Comparison of ENCODE assay signal across 9 cellular contexts in the genomic region with DNA sequence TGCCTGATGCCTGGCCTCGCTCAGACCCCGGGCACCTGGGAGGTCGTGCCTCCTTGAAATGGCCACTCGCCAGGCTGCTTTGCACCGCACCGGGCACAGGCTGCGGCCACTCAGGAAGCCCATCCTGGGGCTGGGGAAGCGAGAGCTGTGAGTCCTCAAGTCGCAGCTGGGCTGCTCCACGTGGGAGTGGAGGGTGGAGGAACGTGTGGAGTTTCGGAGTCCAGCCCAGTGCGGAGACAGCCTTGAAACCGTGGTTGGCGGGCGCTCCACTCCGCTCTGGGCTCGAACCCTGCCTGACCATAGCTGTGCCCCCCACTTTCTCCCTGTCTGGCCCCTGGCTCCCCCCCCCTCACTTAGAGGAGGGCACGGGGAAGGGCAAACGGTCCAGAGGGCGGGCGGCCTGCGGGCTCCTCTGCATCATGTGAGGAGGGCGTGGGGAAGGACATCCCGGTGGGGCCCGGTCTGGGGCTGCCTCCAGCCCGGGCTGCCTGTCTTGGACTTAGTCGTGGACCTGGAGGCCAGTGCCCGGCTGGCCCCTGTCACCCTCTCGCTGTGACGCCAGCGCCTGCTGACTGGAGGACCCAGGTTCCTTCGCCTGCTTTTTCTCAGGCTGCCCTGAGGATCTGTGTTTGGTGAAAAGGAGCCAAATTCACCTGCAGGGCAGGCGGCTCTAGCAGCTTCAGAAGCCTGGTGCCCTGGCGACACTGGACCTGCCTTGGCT. TPM values are rescaled to one million over a fixed set of nuclear protein-coding genes. Genes with fewer than 3 reads are reported as not detected.
DNase-seq lines count a peak whose midpoint lies in the region; ATAC-seq and TF ChIP-seq lines count a peak whose summit lies in the region.
"Had no signal": no experiment of that assay in that cellular context is flagged by ENCODE, and none has a peak within 500 bp of the region (broad histone marks: within the 10 kb centered on the region; RNA-seq: fewer than 3 reads in every experiment).

No MANE protein-coding gene starts in this region.

- H3K36me3 ChIP-seq in HUES48 (ENCODE audit: control insufficient read depth, insufficient read depth, low read length) (peaks cover 47% of the 10 kb centered on the region), adrenal gland (replicated peaks in 1 of 2) (peaks cover 0 to 40% of the 10 kb centered on the region in 2 donors)

- peak in 1 of 2 donors; percentile 61 for TF ChIP-seq POLR2A in adrenal gland (IDR thresholded peaks at IDR 0.05)

- H3K4me1 Mint-ChIP-seq in immature natural killer cell, result peaks cover 29 to 43% of the 10 kb centered on the region in 2 donors
- peaks cover 25 to 40% of the 10 kb centered on the region in 2 donors for H3K4me1 Mint-ChIP-seq in stimulated activated naive B cell treated with anti-CD40 and anti-IgM and Interleukin-4, amounts not matched to agents 10 μg/mL and 1 μg/mL and 100 μg/mL, for 72 hours

- peak overlapping the region; percentile 89 for H3K4me3 ChIP-seq in HUES48 (ENCODE audit: low read depth, low read length)
- H3K4me3 ChIP-seq in adrenal gland, result peak overlapping the region in 2 of 4 donors; percentile 67 to 92

- H3K9me3 Mint-ChIP-seq in immature natural killer cell, result no peaks in the 10 kb centered on the region
- H3K9me3 Mint-ChIP-seq in stimulated activated naive B cell treated with anti-CD40 and anti-IgM and Interleukin-4, amounts not matched to agents 10 μg/mL and 1 μg/mL and 100 μg/mL, for 72 hours, result no peaks in the 10 kb centered on the region

- peak in 6 of 7 donors; percentile 59 to 77 (median 69) for DNase-seq in adrenal gland
- DNase-seq in immature natural killer cell, result no peak
- no peak for DNase-seq in stimulated activated naive B cell treated with anti-CD40 and anti-IgM and Interleukin-4, amounts not matched to agents 10 μg/mL and 1 μg/mL and 100 μg/mL, for 72 hours
- DNase-seq in activated gamma-delta T cell (lab: John Stamatoyannopoulos, UW), result no peak
- DNase-seq in nucleus accumbens (lab: John Stamatoyannopoulos, UW), result no peak
- DNase-seq: stimulated activated CD4-positive, alpha-beta T cell treated with anti-CD3 and anti-CD28 coated beads, Interleukin-1b, Interleukin-23, amount 100 ng/mL, for 48 hours had no signal

- no peak overlapping the region for H3K27ac ChIP-seq in HUES48 (ENCODE audit: low read depth, low read length)
- peak overlapping the region in 4 of 5 donors; percentile 43 to 100 (median 96) for H3K27ac ChIP-seq in adrenal gland

- H3K27me3 ChIP-seq in HUES48 (ENCODE audit: control insufficient read depth, insufficient read depth, low read length) (no peaks in the 10 kb centered on the region), adrenal gland (no peaks in the 10 kb centered on the region)

- no peak for TF ChIP-seq CTCF in adrenal gland (IDR thresholded peaks at IDR 0.05)

- H3K27me3 Mint-ChIP-seq in immature natural killer cell (ENCODE audit: low read depth in 3 of 3), result peaks cover 7 to 15% (median 14%) of the 10 kb centered on the region in 3 donors
- no peaks in the 10 kb centered on the region for H3K27me3 Mint-ChIP-seq in stimulated activated naive B cell treated with anti-CD40 and anti-IgM and Interleukin-4, amounts not matched to agents 10 μg/mL and 1 μg/mL and 100 μg/mL, for 72 hours

- H3K4me3 Mint-ChIP-seq in immature natural killer cell, result peak overlapping the region; percentile 97 to 99 (median 98)
- peak overlapping the region; percentile 89 to 97 for H3K4me3 Mint-ChIP-seq in stimulated activated naive B cell treated with anti-CD40 and anti-IgM and Interleukin-4, amounts not matched to agents 10 μg/mL and 1 μg/mL and 100 μg/mL, for 72 hours

- no peak for ATAC-seq in stimulated activated naive B cell treated with anti-CD40 and anti-IgM and Interleukin-4, amounts not matched to agents 10 μg/mL and 1 μg/mL and 100 μg/mL, for 72 hours (replicated peaks)
- ATAC-seq in GM18870 (IDR thresholded peaks at IDR 0.05; ENCODE audit: unreplicated experiment), result no peak
- no peak for ATAC-seq in HG03175 (IDR thresholded peaks at IDR 0.05; ENCODE audit: unreplicated experiment)

- 11 to 20% (median 15%) methylated on average over 13 to 35 of the region's 35 CpGs for WGBS in adrenal gland, 4 donors

- no peaks in the 10 kb centered on the region for H3K9me3 ChIP-seq in HUES48 (ENCODE audit: control insufficient read depth, insufficient read depth, low read length)
- H3K9me3 ChIP-seq in adrenal gland (replicated peaks in 1 of 3), result no peaks in the 10 kb centered on the region

- H3K9ac ChIP-seq in HUES48 (ENCODE audit: low read depth, low read length), result no peak overlapping the region; the same call in 1 of the 2 replicates

- peaks cover 11% of the 10 kb centered on the region; the same call in 1 of the 2 replicates for H3K4me1 ChIP-seq in HUES48 (ENCODE audit: control insufficient read depth, insufficient read depth, low read length)
- peaks cover 28 to 32% of the 10 kb centered on the region in 2 donors for H3K4me1 ChIP-seq in adrenal gland (replicated peaks in 1 of 2)

- intact Hi-C loops in adrenal gland (cut with DNase I), result loop anchor here (5.0 to 10.0 kb wide), 3 partner anchors 40 to 103 kb away; a partner anchor contains a TSS

- H3K36me3 Mint-ChIP-seq in immature natural killer cell, result peaks cover 0 to 13% (median 4%) of the 10 kb centered on the region in 3 donors
- peaks cover 27 to 41% of the 10 kb centered on the region in 2 donors for H3K36me3 Mint-ChIP-seq in stimulated activated naive B cell treated with anti-CD40 and anti-IgM and Interleukin-4, amounts not matched to agents 10 μg/mL and 1 μg/mL and 100 μg/mL, for 72 hours

- H3K27ac Mint-ChIP-seq in immature natural killer cell, result peak overlapping the region in 1 of 6 donors; percentile 96
- H3K27ac Mint-ChIP-seq in stimulated activated naive B cell treated with anti-CD40 and anti-IgM and Interleukin-4, amounts not matched to agents 10 μg/mL and 1 μg/mL and 100 μg/mL, for 72 hours, result peak overlapping the region; percentile 56

RNA-seq across cellular contexts. Expression of a gene that starts 2.5 kb away (rescaled TPM):
- 100 to 1,000 TPM in 4 of 8 donors, 10 to 100 TPM in 4; 54.6 to 142 (median 105) TPM for total RNA-seq in adrenal gland
- polyA plus RNA-seq in adrenal gland (100 to 1,000 TPM in 1 of 3 donors, 10 to 100 TPM in 2; 61.9 to 203 (median 70.1) TPM), immature natural killer cell (100 to 1,000 TPM in 2 of 3 donors, 10 to 100 TPM in 1; 94.1 to 119 (median 101) TPM)

RNA-seq across cellular contexts. Expression of a gene that starts 21.5 kb away (rescaled TPM):
- total RNA-seq in adrenal gland, result 10 to 100 TPM in 4 of 8 donors, 1 to 10 TPM in 3, under 1 TPM in 1; 0.79 to 25.4 (median 14.9) TPM
- 100 to 1,000 TPM in 1 of 3 donors, 10 to 100 TPM in 2; 11.9 to 129 (median 20.7) TPM for polyA plus RNA-seq in adrenal gland
- polyA plus RNA-seq in immature natural killer cell, result 1 to 10 TPM in 2 of 3 donors, not detected in 1; 1.9 to 4.0 TPM

RNA-seq across cellular contexts. Expression of a gene that starts 39.8 kb away (rescaled TPM):
- 100 to 1,000 TPM in 3 of 8 donors, 10 to 100 TPM in 5; 49.8 to 258 (median 76.1) TPM for total RNA-seq in adrenal gland
- 10 to 100 TPM; 13.7 to 42.8 (median 39.2) TPM for polyA plus RNA-seq in adrenal gland
- 100 to 1,000 TPM; 104 to 143 (median 114) TPM for polyA plus RNA-seq in immature natural killer cell

RNA-seq across cellular contexts. Expression of a gene that starts 39.8 kb away (rescaled TPM):
- total RNA-seq in adrenal gland, result 100 to 1,000 TPM; 213 to 332 (median 284) TPM
- 100 to 1,000 TPM in 2 of 3 donors, 10 to 100 TPM in 1; 95.9 to 659 (median 362) TPM for polyA plus RNA-seq in adrenal gland
- polyA plus RNA-seq in immature natural killer cell, result 10 to 100 TPM; 44.3 to 76.5 (median 64.1) TPM

RNA-seq across cellular contexts. Expression of a gene that starts 56.0 kb away (rescaled TPM):
- total RNA-seq in adrenal gland, result not detected
- polyA plus RNA-seq in adrenal gland, result under 1 TPM in 1 of 3 donors, not detected in 2; 0.24 TPM
- not detected for polyA plus RNA-seq in immature natural killer cell

Comparison
In these comparisons a context has a peak if more than half of its experiments do, and no peak if none do; other contexts are left out.
1. DNase-seq: peak in adrenal gland (6 of 7); none in immature natural killer cell (0 of 3), stimulated activated naive B cell treated with anti-CD40 and anti-IgM and Interleukin-4, amounts not matched to agents 10 μg/mL and 1 μg/mL and 100 μg/mL, for 72 hours (single experiment), activated gamma-delta T cell (single experiment) and nucleus accumbens (0 of 56).